ENCODE assay signal across 14 cellular contexts in the genomic region with DNA sequence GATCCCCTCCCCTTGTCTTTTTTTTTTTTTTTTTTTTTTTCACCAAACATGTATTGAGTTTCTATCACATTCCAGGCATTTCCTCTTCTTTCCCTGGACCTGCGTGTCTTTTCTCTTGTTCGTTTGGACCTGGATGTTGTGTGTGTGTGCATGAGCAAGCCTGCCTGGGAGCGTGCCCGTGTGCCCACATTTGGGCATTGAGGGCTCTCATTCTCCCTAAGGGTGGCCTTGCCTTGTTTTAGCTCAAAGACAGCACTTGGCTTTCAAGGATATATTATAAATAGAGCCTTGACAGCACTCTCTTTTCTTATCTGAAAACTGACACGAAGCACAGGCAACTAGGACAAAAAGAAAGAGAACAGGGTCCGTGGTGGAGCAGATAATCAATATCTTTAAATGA. TPM values are rescaled to one million over a fixed set of nuclear protein-coding genes. Genes with fewer than 3 reads are reported as not detected.
DNase-seq lines count a peak whose midpoint lies in the region; ATAC-seq and TF ChIP-seq lines count a peak whose summit lies in the region.
"Had no signal": no experiment of that assay in that cellular context is flagged by ENCODE, and none has a peak within 500 bp of the region (broad histone marks: within the 10 kb centered on the region; RNA-seq: fewer than 3 reads in every experiment).

No MANE protein-coding gene starts in this region.

- ATAC-seq in GM23338 (no peak), GM18909 (IDR thresholded peaks at IDR 0.05; ENCODE audit: poor library complexity, unreplicated experiment) (no peak), T-helper 17 cell (no peak)

- no peak for DNase-seq in GM23338 (ENCODE audit: low spot score)
- peak in 1 of 2 donors; percentile 57 for DNase-seq in cardiac muscle cell (ENCODE audit: low read depth in 1 of 2, low spot score in 1 of 2)
- DNase-seq in left ventricle myocardium inferior, result peak; percentile 46
- DNase-seq in osteoblast (ENCODE audit: insufficient read length, low spot score, missing footprints), result no peak
- no peak for DNase-seq in T-helper 17 cell
- no peak for DNase-seq in mesenteric fat pad (ENCODE audit: low spot score)
- DNase-seq: ACHN; Caco-2; CD4-positive, alpha-beta T cell; DMS79 treated with DMSO at 0.1 percent for 48 hours; GF-D8 had no signal

- H3K27me3 Mint-ChIP-seq in GM23338 (ENCODE audit: insufficient read depth, low read depth, poor library complexity), result peaks cover 5% of the 10 kb centered on the region
- H3K27me3 Mint-ChIP-seq in T-helper 17 cell, result peaks cover 9% of the 10 kb centered on the region
- H3K27me3 Mint-ChIP-seq: CD4-positive, alpha-beta T cell had no signal

- H3K9me2 ChIP-seq in GM23338 (ENCODE audit: insufficient read depth), result 0 out of 2 replicates have a peak, but pooled peaks cover 12% of the 10 kb centered on the region

- H3K36me3 Mint-ChIP-seq in GM23338 (ENCODE audit: low read depth) (no peaks in the 10 kb centered on the region), T-helper 17 cell (ENCODE audit: low read depth) (no peaks in the 10 kb centered on the region)

- H2AFZ ChIP-seq in GM23338 (0 out of 2 replicates have a peak overlapping the region, but pooled peaks have one; percentile 11), osteoblast (ENCODE audit: low read length) (peak overlapping the region; percentile 15)

- H3K27ac Mint-ChIP-seq in GM23338, result no peak overlapping the region
- H3K27ac Mint-ChIP-seq in T-helper 17 cell, result no peak overlapping the region
- H3K27ac Mint-ChIP-seq: CD4-positive, alpha-beta T cell had no signal

- H3K79me2 ChIP-seq in GM23338 (replicated peaks; ENCODE audit: insufficient read depth) (no peaks in the 10 kb centered on the region), osteoblast (ENCODE audit: insufficient read depth, low read length) (no peaks in the 10 kb centered on the region)

- H3K4me2 ChIP-seq in GM23338 (no peak overlapping the region), osteoblast (ENCODE audit: insufficient read depth, low read length) (no peak overlapping the region)

- intact Hi-C loops in left ventricle myocardium inferior (cut with micrococcal nuclease), result no loop called here

- H3K36me3 ChIP-seq in GM23338 (ENCODE audit: insufficient read depth) (no peaks in the 10 kb centered on the region), cardiac muscle cell (no peaks in the 10 kb centered on the region), left ventricle myocardium inferior (no peaks in the 10 kb centered on the region), osteoblast (ENCODE audit: insufficient read depth, low read length) (no peaks in the 10 kb centered on the region)
- H3K36me3 ChIP-seq: HAP-1 had no signal

- no peak overlapping the region for H3K4me3 ChIP-seq in GM23338
- no peak overlapping the region for H3K4me3 ChIP-seq in cardiac muscle cell
- no peak overlapping the region for H3K4me3 ChIP-seq in left ventricle myocardium inferior
- H3K4me3 ChIP-seq in osteoblast (ENCODE audit: insufficient read depth, low read length), result no peak overlapping the region
- H3K4me3 ChIP-seq: HAP-1 had no signal

- no peaks in the 10 kb centered on the region for H3F3A ChIP-seq in GM23338 (replicated peaks; ENCODE audit: low read depth)

- H3K4me1 Mint-ChIP-seq in GM23338 (no peaks in the 10 kb centered on the region), T-helper 17 cell (peaks cover 2% of the 10 kb centered on the region)

- TF ChIP-seq CTCF in GM23338 (conservative IDR thresholded peaks at IDR 0.05; ENCODE audit: low read depth in 2 of 2), result no peak
- TF ChIP-seq CTCF in cardiac muscle cell (IDR thresholded peaks at IDR 0.05; ENCODE audit: low read depth, low read length), result no peak
- no peak for TF ChIP-seq CTCF in left ventricle myocardium inferior (IDR thresholded peaks at IDR 0.05; ENCODE audit: borderline replicate concordance)
- TF ChIP-seq CTCF in osteoblast (IDR thresholded peaks at IDR 0.05; ENCODE audit: extremely low read depth, low read depth, low read length), result no peak

- H4K20me1 ChIP-seq in GM23338 (replicated peaks; ENCODE audit: insufficient read depth) (no peaks in the 10 kb centered on the region), osteoblast (ENCODE audit: insufficient read depth, low read length) (no peaks in the 10 kb centered on the region)

- H3K9me3 ChIP-seq in cardiac muscle cell (ENCODE audit: low read depth) (no peaks in the 10 kb centered on the region), left ventricle myocardium inferior (replicated peaks) (no peaks in the 10 kb centered on the region), osteoblast (ENCODE audit: low read depth, low read length) (no peaks in the 10 kb centered on the region), T-helper 17 cell (ENCODE audit: control insufficient read depth, low read length, poor library complexity, severe bottlenecking) (no peaks in the 10 kb centered on the region)
- H3K9me3 ChIP-seq: Caco-2, HAP-1 had no signal

- H3K4me1 ChIP-seq in GM23338 (ENCODE audit: insufficient read depth) (no peaks in the 10 kb centered on the region), cardiac muscle cell (ENCODE audit: low read depth) (peaks cover 48% of the 10 kb centered on the region), left ventricle myocardium inferior (peaks cover 55% of the 10 kb centered on the region), osteoblast (ENCODE audit: insufficient read depth, low read length) (peaks cover 8% of the 10 kb centered on the region)
- H3K4me1 ChIP-seq: Caco-2, HAP-1 had no signal

- no peaks in the 10 kb centered on the region for H3K9me3 Mint-ChIP-seq in GM23338
- H3K9me3 Mint-ChIP-seq: CD4-positive, alpha-beta T cell had no signal

- no peak overlapping the region for H3K4me3 Mint-ChIP-seq in GM23338
- H3K4me3 Mint-ChIP-seq in T-helper 17 cell, result no peak overlapping the region
- H3K4me3 Mint-ChIP-seq: CD4-positive, alpha-beta T cell had no signal

- no peaks in the 10 kb centered on the region for H3K27me3 ChIP-seq in GM23338 (ENCODE audit: insufficient read depth)
- no peaks in the 10 kb centered on the region for H3K27me3 ChIP-seq in cardiac muscle cell
- H3K27me3 ChIP-seq in left ventricle myocardium inferior (ENCODE audit: low read depth), result no peaks in the 10 kb centered on the region
- H3K27me3 ChIP-seq in osteoblast (ENCODE audit: insufficient read depth, low read length), result peaks cover 5% of the 10 kb centered on the region

- no peak overlapping the region for H3K27ac ChIP-seq in GM23338 (ENCODE audit: low read depth)
- H3K27ac ChIP-seq in cardiac muscle cell, result peak overlapping the region; percentile 97
- H3K27ac ChIP-seq in left ventricle myocardium inferior (replicated peaks), result peak overlapping the region; percentile 86
- H3K27ac ChIP-seq in osteoblast (ENCODE audit: low read depth, low read length), result no peak overlapping the region
- H3K27ac ChIP-seq: C4-2B had no signal

TF ChIP-seq in GM23338, 12 proteins besides CTCF, POLR2A, EP300 and RAD21 (continues in another document):
- no peak for TF ChIP-seq POLR2AphosphoS5 (IDR thresholded peaks at IDR 0.05; ENCODE audit: low read depth)

RNA-seq across cellular contexts. Expression of a gene that starts 39.0 kb away (rescaled TPM):
- 28.5 and 40.2 TPM in 2 replicates for total RNA-seq in GM23338 (2014; rRNA removed; shearing (Covaris generic))
- polyA plus RNA-seq in GM23338 (2016; fragmentation: Nextera tagmentation; extraction: Ambion mirVana) (20.5 and 24.8 TPM in 2 replicates), cardiac muscle cell (41.2 and 44.7 TPM in 2 replicates)
- total RNA-seq in cardiac muscle cell (22.2 and 27.2 TPM in 2 replicates), left ventricle myocardium inferior (40.7 TPM), osteoblast (26.1 and 31.2 TPM in 2 replicates), T-helper 17 cell (10 to 100 TPM; 20.7 to 21.6 TPM), mesenteric fat pad (18.7 TPM)

Comparison
In these comparisons a context has a peak if more than half of its experiments do, and no peak if none do; other contexts are left out.
1. H3K27ac ChIP-seq: peak in cardiac muscle cell (single experiment) and left ventricle myocardium inferior (single experiment); none in GM23338 (single experiment) and osteoblast (single experiment).